In the genomic region with DNA sequence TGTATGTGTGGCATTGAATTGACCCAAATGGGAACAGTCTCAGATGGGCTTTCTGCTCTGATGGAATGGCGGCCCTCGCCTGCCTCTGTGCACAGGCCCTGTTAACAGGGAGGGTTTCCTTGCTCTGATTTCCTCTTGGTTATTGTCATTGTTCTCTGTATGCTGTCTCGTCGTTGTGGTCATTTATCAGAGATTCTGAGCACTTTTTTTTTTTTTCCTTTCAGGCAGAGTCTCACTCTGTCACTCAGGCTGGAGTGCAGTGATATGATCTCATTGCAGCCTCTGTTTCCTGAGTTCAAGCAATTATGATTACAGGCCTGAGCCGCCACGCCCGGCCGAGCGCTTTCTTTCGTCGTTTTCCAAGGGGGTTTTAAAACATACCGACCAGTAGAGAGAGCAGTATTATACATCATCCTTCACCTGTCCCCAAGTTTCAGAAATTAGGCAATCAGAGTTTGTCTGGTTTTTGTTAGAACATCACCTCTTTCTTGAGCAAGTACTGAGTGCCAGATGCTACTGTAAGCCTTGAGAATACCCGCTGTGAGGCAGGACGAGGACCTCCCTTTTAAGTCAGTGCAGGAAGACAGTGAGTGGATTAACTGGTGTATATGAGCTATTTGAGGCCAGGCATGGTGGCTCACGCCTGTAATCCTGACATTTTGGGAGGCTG, we compare ENCODE assay signal across 1 cellular context.
TF ChIP-seq lines count a peak whose summit lies in the region.

No MANE protein-coding gene starts in this region.

TF ChIP-seq in GM12891, 5 proteins besides CTCF, POLR2A, EP300 and RAD21:
- TF ChIP-seq PAX5 (IDR thresholded peaks at IDR 0.05; ENCODE audit: insufficient read depth, low read length, severe bottlenecking) (no peak), POU2F2 (IDR thresholded peaks at IDR 0.05; ENCODE audit: low read depth, low read length) (no peak), SPI1 (IDR thresholded peaks at IDR 0.05; ENCODE audit: low read depth, low read length) (no peak), TAF1 (IDR thresholded peaks at IDR 0.05; ENCODE audit: low read depth, low read length) (no peak), POLR2AphosphoS5 (IDR thresholded peaks at IDR 0.05; ENCODE audit: low read depth, low read length) (no peak)
